Comparison of ENCODE assay signal across 8 cellular contexts in genomic region chr4:82284858-82285805, GRCh38.
A peak's percentile ranks its signal among the peaks of the same experiment; 100 is the strongest.
DNase-seq lines count a peak whose midpoint lies in the region; ATAC-seq and TF ChIP-seq lines count a peak whose summit lies in the region.

No MANE protein-coding gene starts in this region.

- H3K4me3 ChIP-seq in H7 (ENCODE audit: insufficient read depth, low read depth, low read length), result peak overlapping the region; percentile 38
- H3K4me3 ChIP-seq in RWPE2 (ENCODE audit: severe bottlenecking), result peak overlapping the region; percentile 21
- peak overlapping the region; percentile 63 for H3K4me3 ChIP-seq in fibroblast of the aortic adventitia (ENCODE audit: low read depth, low read length)

- H3K4me1 Mint-ChIP-seq in natural killer cell treated with Interleukin-12 subunit alpha and Interleukin-12 subunit beta and Interleukin-15 and Interleukin-18, amount 100 ng/mL, for 72 hours (ENCODE audit: low read depth in 2 of 2), result peaks cover 14 to 15% of the 10 kb centered on the region in 2 donors

- H3K27me3 ChIP-seq in H7 (ENCODE audit: control insufficient read depth, insufficient read depth, low read length), result no peaks in the 10 kb centered on the region; the same call in 1 of the 2 replicates
- no peaks in the 10 kb centered on the region for H3K27me3 ChIP-seq in RWPE2 (ENCODE audit: insufficient read depth, poor library complexity, severe bottlenecking)

- peak; percentile 100 for DNase-seq in EH (ENCODE audit: low read depth)
- peak; percentile 97 for DNase-seq in H7
- DNase-seq in LoVo (ENCODE audit: low spot score), result peak; percentile 98
- DNase-seq in RWPE2 (ENCODE audit: low spot score), result peak; percentile 100
- peak; percentile 99 for DNase-seq in activated effector memory CD4-positive, alpha-beta T cell treated with Interleukin-2 at 50 U/mL for 16 hours
- DNase-seq in fibroblast of the aortic adventitia (ENCODE audit: low read depth), result peak; percentile 97
- DNase-seq in natural killer cell treated with Interleukin-12 subunit alpha and Interleukin-12 subunit beta and Interleukin-15 and Interleukin-18, amount 100 ng/mL, for 72 hours (ENCODE audit: low spot score), result peak; percentile 100
- DNase-seq in stimulated activated naive CD4-positive, alpha-beta T cell treated with Interleukin-2 at 50 U/mL for 16 hours (lab: John Stamatoyannopoulos, UW), result peak; percentile 98

- no peaks in the 10 kb centered on the region for H3K9me3 ChIP-seq in RWPE2 (ENCODE audit: severe bottlenecking)

- H3K36me3 ChIP-seq in H7 (replicated peaks; ENCODE audit: control insufficient read depth, insufficient read depth, low read length), result no peaks in the 10 kb centered on the region
- H3K36me3 ChIP-seq in RWPE2 (ENCODE audit: low read depth), result no peaks in the 10 kb centered on the region

- H3K4me3 Mint-ChIP-seq in natural killer cell treated with Interleukin-12 subunit alpha and Interleukin-12 subunit beta and Interleukin-15 and Interleukin-18, amount 100 ng/mL, for 72 hours, result peak overlapping the region; percentile 72

- peaks cover 13 to 18% of the 10 kb centered on the region in 2 donors for H3K27me3 Mint-ChIP-seq in natural killer cell treated with Interleukin-12 subunit alpha and Interleukin-12 subunit beta and Interleukin-15 and Interleukin-18, amount 100 ng/mL, for 72 hours

- peaks cover 3% of the 10 kb centered on the region for H3K4me1 ChIP-seq in RWPE2 (ENCODE audit: insufficient read depth, poor library complexity, severe bottlenecking)

- H3K27ac Mint-ChIP-seq in natural killer cell treated with Interleukin-12 subunit alpha and Interleukin-12 subunit beta and Interleukin-15 and Interleukin-18, amount 100 ng/mL, for 72 hours, result peak overlapping the region; percentile 15 to 17

- H3K27ac ChIP-seq in RWPE2 (ENCODE audit: poor library complexity, severe bottlenecking), result no peak overlapping the region

- H3K36me3 Mint-ChIP-seq in natural killer cell treated with Interleukin-12 subunit alpha and Interleukin-12 subunit beta and Interleukin-15 and Interleukin-18, amount 100 ng/mL, for 72 hours, result no peaks in the 10 kb centered on the region

- no peaks in the 10 kb centered on the region for H3K9me3 Mint-ChIP-seq in natural killer cell treated with Interleukin-12 subunit alpha and Interleukin-12 subunit beta and Interleukin-15 and Interleukin-18, amount 100 ng/mL, for 72 hours

- peak; percentile 100 for ATAC-seq in RWPE2 (ENCODE audit: low read depth)
- ATAC-seq in natural killer cell treated with Interleukin-12 subunit alpha and Interleukin-12 subunit beta and Interleukin-15 and Interleukin-18, amount 100 ng/mL, for 72 hours, result peak; percentile 98 to 99

- TF ChIP-seq CTCF in RWPE2 (IDR thresholded peaks at IDR 0.05; ENCODE audit: poor library complexity, severe bottlenecking) (peak; percentile 99), fibroblast of the aortic adventitia (IDR thresholded peaks at IDR 0.05; ENCODE audit: insufficient read depth, low read length) (peak; percentile 89)
